Comparison of ENCODE assay signal across 13 cellular contexts in genomic region chr2:144496067-144496466, GRCh38. TPM values are rescaled to one million over a fixed set of nuclear protein-coding genes. Genes with fewer than 3 reads are reported as not detected.
DNase-seq lines count a peak whose midpoint lies in the region; ATAC-seq and TF ChIP-seq lines count a peak whose summit lies in the region.
"Had no signal": no experiment of that assay in that cellular context is flagged by ENCODE, and none has a peak within 500 bp of the region (broad histone marks: within the 10 kb centered on the region; RNA-seq: fewer than 3 reads in every experiment).

No MANE protein-coding gene starts in this region.

- H2AFZ ChIP-seq in mesenchymal stem cell (ENCODE audit: low read depth, low read length) = no peak overlapping the region

- no peak for ATAC-seq in HG03196 (IDR thresholded peaks at IDR 0.05; ENCODE audit: unreplicated experiment)
- ATAC-seq in HG03521 (IDR thresholded peaks at IDR 0.05; ENCODE audit: unreplicated experiment) = no peak

- no peak overlapping the region for H4K91ac ChIP-seq in mesenchymal stem cell (ENCODE audit: low read length)

- no peak overlapping the region for H4K8ac ChIP-seq in mesenchymal stem cell (ENCODE audit: low read length)

- no peak overlapping the region for H2BK12ac ChIP-seq in mesenchymal stem cell (ENCODE audit: low read length in 2 of 2)

- H3K4ac ChIP-seq in mesenchymal stem cell (ENCODE audit: low read depth in 1 of 2, low read length in 2 of 2) = no peak overlapping the region

- H3K18ac ChIP-seq in mesenchymal stem cell (ENCODE audit: low read depth in 1 of 2, low read length in 2 of 2) = no peak overlapping the region

- in situ Hi-C loops in G401 (cut with HindIII; ENCODE audit: low sequenced_read_pairs) = no loop called here

- no peak for TF ChIP-seq POLR2A in thyroid gland (IDR thresholded peaks at IDR 0.05)

- H3K4me1 ChIP-seq in mesenchymal stem cell (ENCODE audit: control insufficient read depth, insufficient read depth, low read depth, low read length) = peaks cover 3% of the 10 kb centered on the region
- H3K4me1 ChIP-seq in thyroid gland = peaks cover 15 to 16% of the 10 kb centered on the region in 2 donors

- H3K9ac ChIP-seq in mesenchymal stem cell (ENCODE audit: low read length) = peak overlapping the region; percentile 69

- no peak overlapping the region for H2BK15ac ChIP-seq in mesenchymal stem cell (ENCODE audit: low read depth, poor library complexity, severe bottlenecking)

- H3K27ac ChIP-seq in HL-60 (replicated peaks) (peak overlapping the region; percentile 11; the same call in 1 of the 2 replicates), coronary artery (peak overlapping the region; percentile 29 to 76), mesenchymal stem cell (ENCODE audit: low read length, poor library complexity, severe bottlenecking) (no peak overlapping the region), substantia nigra (ENCODE audit: low read depth, low read length, poor library complexity, severe bottlenecking) (peak overlapping the region; percentile 85), thyroid gland (peak overlapping the region in 1 of 3 donors; percentile 24)
- H3K27ac ChIP-seq: WERI-Rb-1 had no signal

- H3K4me3 ChIP-seq in HL-60 (replicated peaks; ENCODE audit: insufficient read depth, low read length) (no peak overlapping the region), coronary artery (peak overlapping the region; percentile 38), mesenchymal stem cell (ENCODE audit: insufficient read depth in 1 of 2, low read depth in 1 of 2, low read length in 2 of 2) (peak overlapping the region in 1 of 2 experiments; percentile 25), thyroid gland (replicated peaks in 1 of 3) (no peak overlapping the region)

- H3K27me3 ChIP-seq in HL-60 (ENCODE audit: insufficient read depth, poor library complexity, severe bottlenecking) (no peaks in the 10 kb centered on the region), mesenchymal stem cell (ENCODE audit: control insufficient read depth in 1 of 2, insufficient read depth in 1 of 2, low read length in 2 of 2) (no peaks in the 10 kb centered on the region), thyroid gland (no peaks in the 10 kb centered on the region)
- H3K27me3 ChIP-seq: BE2C had no signal

- WGBS in mesenchymal stem cell = 56% methylated on average over 2 of the region's 2 CpGs
- 59 to 62% methylated on average over 2 of the region's 2 CpGs for WGBS in thyroid gland, 2 donors

- TF ChIP-seq CTCF in HL-60 (IDR thresholded peaks at IDR 0.05; ENCODE audit: insufficient read depth, low read length) (no peak), coronary artery (IDR thresholded peaks at IDR 0.05) (no peak), thyroid gland (IDR thresholded peaks at IDR 0.05) (no peak)

- H2BK120ac ChIP-seq in mesenchymal stem cell (ENCODE audit: low read depth, low read length) = no peak overlapping the region

- intact Hi-C loops in thyroid gland (cut with DNase I) = no loop called here

- no peak for DNase-seq in HL-60 (ENCODE audit: low read depth in 1 of 2, low spot score in 1 of 2)
- DNase-seq in coronary artery (ENCODE audit: low spot score) = no peak
- no peak for DNase-seq in mesenchymal stem cell
- DNase-seq in substantia nigra (lab: John Stamatoyannopoulos, UW) = no peak
- DNase-seq in G401 (ENCODE audit: low spot score) = no peak
- no peak for DNase-seq in thyroid gland
- DNase-seq: BE2C; effector CD4-positive, alpha-beta T cell; left cardiac atrium; nucleus accumbens; WERI-Rb-1 had no signal

- no peak overlapping the region for H3K4me2 ChIP-seq in mesenchymal stem cell (ENCODE audit: low read length, poor library complexity, severe bottlenecking)

- peaks cover 16% of the 10 kb centered on the region for H3K79me1 ChIP-seq in mesenchymal stem cell (replicated peaks; ENCODE audit: low read length, poor library complexity, severe bottlenecking)

- no peak overlapping the region for H3K14ac ChIP-seq in mesenchymal stem cell (ENCODE audit: low read length in 2 of 2)

- H2AK5ac ChIP-seq in mesenchymal stem cell (ENCODE audit: low read length, severe bottlenecking) = no peak overlapping the region

- no peak overlapping the region for H3K23ac ChIP-seq in mesenchymal stem cell (ENCODE audit: low read length in 2 of 2)

- H2BK5ac ChIP-seq in mesenchymal stem cell (ENCODE audit: low read depth, low read length, poor library complexity, severe bottlenecking) = no peak overlapping the region

- no peaks in the 10 kb centered on the region for H3K9me3 ChIP-seq in mesenchymal stem cell (ENCODE audit: control insufficient read depth, low read length)
- H3K9me3 ChIP-seq in thyroid gland = no peaks in the 10 kb centered on the region
- H3K9me3 ChIP-seq: BE2C had no signal

- H3K36me3 ChIP-seq in mesenchymal stem cell (ENCODE audit: control insufficient read depth in 1 of 2, insufficient read depth in 2 of 2, low read depth in 1 of 2, low read length in 2 of 2) = peaks cover 4 to 62% of the 10 kb centered on the region in 2 experiments
- no peaks in the 10 kb centered on the region for H3K36me3 ChIP-seq in thyroid gland
- H3K36me3 ChIP-seq: BE2C, WERI-Rb-1 had no signal

RNA-seq across cellular contexts. Expression of gene ZEB2, which starts 23.9 kb away (rescaled TPM):
- 62.5 TPM for polyA plus RNA-seq in mesenchymal stem cell (2013, experiment 1 of 2)
- polyA plus RNA-seq in mesenchymal stem cell (2013, experiment 2 of 2) = 60.2 TPM
- not detected in 2 replicates for total RNA-seq in G401 (2014; rRNA removed; shearing (Covaris generic))
- 10 to 100 TPM; 21.7 to 52.1 (median 37.9) TPM for total RNA-seq in thyroid gland

Comparison
In these comparisons a context has a peak if more than half of its experiments do, and no peak if none do; other contexts are left out.
1. RNA of gene ZEB2, which starts 23.9 kb away (total RNA-seq): 21.7 to 52.1 TPM in thyroid gland; not detected in G401; every median in the first group is over 10 times any median in the second.